8 cellular contexts compared by ENCODE assay signal in genomic region chr11:57311109-57311936, GRCh38. TPM values are rescaled to one million over a fixed set of nuclear protein-coding genes. Genes with fewer than 3 reads are reported as not detected.
DNase-seq lines count a peak whose midpoint lies in the region; ATAC-seq lines count a peak whose summit lies in the region.

No MANE protein-coding gene starts in this region.

- H3K4me3 Mint-ChIP-seq in effector memory CD8-positive, alpha-beta T cell = peak overlapping the region; percentile 44 to 51

- H3K4me1 Mint-ChIP-seq in effector memory CD8-positive, alpha-beta T cell (ENCODE audit: low read depth in 2 of 2) = peaks cover 4 to 13% of the 10 kb centered on the region in 2 donors

- peak overlapping the region in 1 of 2 donors; percentile 30 for H3K27ac Mint-ChIP-seq in effector memory CD8-positive, alpha-beta T cell

- H3K27me3 Mint-ChIP-seq in effector memory CD8-positive, alpha-beta T cell = no peaks in the 10 kb centered on the region

- peaks cover 3% of the 10 kb centered on the region for H3K36me3 Mint-ChIP-seq in effector memory CD8-positive, alpha-beta T cell (ENCODE audit: insufficient read depth)

- H3K9me3 Mint-ChIP-seq in effector memory CD8-positive, alpha-beta T cell = no peaks in the 10 kb centered on the region

- peak; percentile 75 for DNase-seq in NCI-H748 (lab: John Stamatoyannopoulos, UW; ENCODE audit: unreplicated experiment)
- no peak for DNase-seq in NCI-H748 treated with DMSO at 0.1 percent for 48 hours (lab: John Stamatoyannopoulos, UW)
- DNase-seq in NCI-H2171 (lab: John Stamatoyannopoulos, UW) = peak; percentile 87
- DNase-seq in activated CD4-positive, alpha-beta T cell treated with anti-CD3 and anti-CD28 coated beads, Interleukin-2, amount 50 U/mL, for 48 hours = peak; percentile 81 to 85
- no peak for DNase-seq in effector memory CD8-positive, alpha-beta T cell
- peak; percentile 88 to 97 for DNase-seq in lung microvascular endothelial cell (ENCODE audit: low read depth in 2 of 2)
- DNase-seq in stimulated activated CD8-positive, alpha-beta memory T cell treated with anti-CD3 and anti-CD28 coated beads, Interleukin-15, amount 100 ng/mL, for 24 hours (ENCODE audit: low read depth) = peak; percentile 35

- peak; percentile 98 for ATAC-seq in HG02884 (IDR thresholded peaks at IDR 0.05; ENCODE audit: unreplicated experiment)
- peak; percentile 66 for ATAC-seq in effector memory CD8-positive, alpha-beta T cell (replicated peaks)

RNA-seq across cellular contexts. Expression of gene TNKS1BP1, which starts 13.4 kb away (rescaled TPM):
- 39.2 and 44.6 TPM in 2 replicates for total RNA-seq in lung microvascular endothelial cell

RNA-seq across cellular contexts. Expression of gene SSRP1, which starts 24.4 kb away (rescaled TPM):
- total RNA-seq in lung microvascular endothelial cell = 34.5 and 46.9 TPM in 2 replicates

RNA-seq across cellular contexts. Expression of gene P2RX3, which starts 26.8 kb away (rescaled TPM):
- total RNA-seq in lung microvascular endothelial cell = not detected in 2 replicates

Comparison
In these comparisons a context has a peak if more than half of its experiments do, and no peak if none do; other contexts are left out.
1. DNase-seq: peak in NCI-H748 (single experiment), NCI-H2171 (single experiment), activated CD4-positive, alpha-beta T cell treated with anti-CD3 and anti-CD28 coated beads, Interleukin-2, amount 50 U/mL, for 48 hours (2 of 2), lung microvascular endothelial cell (2 of 2) and stimulated activated CD8-positive, alpha-beta memory T cell treated with anti-CD3 and anti-CD28 coated beads, Interleukin-15, amount 100 ng/mL, for 24 hours (single experiment); none in NCI-H748 treated with DMSO at 0.1 percent for 48 hours (single experiment) and effector memory CD8-positive, alpha-beta T cell (0 of 3).